Comparison of ENCODE assay signal across 1 cellular context in the genomic region with DNA sequence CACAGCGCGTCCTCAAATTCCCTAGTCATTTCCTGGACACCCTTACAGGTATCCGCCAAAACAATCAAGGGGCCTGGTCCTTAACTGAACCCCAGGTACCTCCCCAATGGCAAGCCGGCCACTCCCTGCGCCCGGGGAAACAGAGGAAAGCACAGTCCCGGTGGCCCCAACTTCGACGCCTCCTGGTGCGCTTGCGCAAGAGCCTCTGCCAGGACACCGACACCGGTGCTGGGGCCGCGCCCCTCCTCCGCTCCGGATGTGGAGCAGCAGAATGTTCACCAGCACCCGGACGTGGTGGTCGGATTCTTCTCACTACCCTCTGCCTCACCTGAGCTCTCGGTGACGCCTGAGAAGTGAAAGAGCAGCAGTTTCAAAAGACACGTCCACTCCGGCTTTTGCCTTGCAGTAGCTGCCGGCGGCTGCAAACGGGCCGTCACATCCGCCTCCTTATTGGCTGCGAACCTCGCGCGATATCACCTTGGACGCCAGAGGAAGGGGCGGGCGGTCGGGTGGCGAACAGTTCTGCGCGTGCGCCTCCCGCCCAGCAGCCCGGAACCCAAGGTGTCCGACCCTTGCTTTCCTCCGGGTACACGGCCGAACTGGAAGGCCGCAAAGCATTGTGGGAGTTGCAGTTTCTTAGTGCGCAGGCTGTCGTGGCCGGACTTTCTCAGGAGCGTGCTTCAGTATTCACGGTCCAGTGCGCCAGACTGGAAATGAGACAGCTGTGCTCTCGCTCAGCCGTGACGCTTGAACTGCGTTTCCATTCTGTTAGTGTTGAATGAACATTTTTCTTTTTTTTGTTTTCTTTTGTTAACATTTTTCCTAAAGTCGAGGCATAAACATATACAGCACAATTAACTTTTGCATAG.
A peak's percentile ranks its signal among the peaks of the same experiment; 100 is the strongest.
TF ChIP-seq lines count a peak whose summit lies in the region.

A gene with protein sequence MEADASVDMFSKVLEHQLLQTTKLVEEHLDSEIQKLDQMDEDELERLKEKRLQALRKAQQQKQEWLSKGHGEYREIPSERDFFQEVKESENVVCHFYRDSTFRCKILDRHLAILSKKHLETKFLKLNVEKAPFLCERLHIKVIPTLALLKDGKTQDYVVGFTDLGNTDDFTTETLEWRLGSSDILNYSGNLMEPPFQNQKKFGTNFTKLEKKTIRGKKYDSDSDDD (minus strand): TSS at position 423 of the 869 bp plus-strand sequence. CDS start 3,123 bp downstream, outside the sequence.

TF ChIP-seq in HepG2, 621 proteins besides CTCF, POLR2A, EP300 and RAD21 (continued from another document and continues in another):
- TF ChIP-seq, protein P1, sequence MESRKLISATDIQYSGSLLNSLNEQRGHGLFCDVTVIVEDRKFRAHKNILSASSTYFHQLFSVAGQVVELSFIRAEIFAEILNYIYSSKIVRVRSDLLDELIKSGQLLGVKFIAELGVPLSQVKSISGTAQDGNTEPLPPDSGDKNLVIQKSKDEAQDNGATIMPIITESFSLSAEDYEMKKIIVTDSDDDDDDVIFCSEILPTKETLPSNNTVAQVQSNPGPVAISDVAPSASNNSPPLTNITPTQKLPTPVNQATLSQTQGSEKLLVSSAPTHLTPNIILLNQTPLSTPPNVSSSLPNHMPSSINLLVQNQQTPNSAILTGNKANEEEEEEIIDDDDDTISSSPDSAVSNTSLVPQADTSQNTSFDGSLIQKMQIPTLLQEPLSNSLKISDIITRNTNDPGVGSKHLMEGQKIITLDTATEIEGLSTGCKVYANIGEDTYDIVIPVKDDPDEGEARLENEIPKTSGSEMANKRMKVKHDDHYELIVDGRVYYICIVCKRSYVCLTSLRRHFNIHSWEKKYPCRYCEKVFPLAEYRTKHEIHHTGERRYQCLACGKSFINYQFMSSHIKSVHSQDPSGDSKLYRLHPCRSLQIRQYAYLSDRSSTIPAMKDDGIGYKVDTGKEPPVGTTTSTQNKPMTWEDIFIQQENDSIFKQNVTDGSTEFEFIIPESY (CRISPR knock-in tag; IDR thresholded peaks at IDR 0.05) = peak; percentile 71
- TF ChIP-seq IKZF1 (IDR thresholded peaks at IDR 0.05) (no peak), ZNF296 (CRISPR knock-in tag; conservative IDR thresholded peaks at IDR 0.05) (no peak; the same call in 1 of the 2 replicates), POGZ (CRISPR knock-in tag; IDR thresholded peaks at IDR 0.05) (peak; percentile 96), PHB2 (IDR thresholded peaks at IDR 0.05; ENCODE audit: partially characterized antibody) (no peak), MIXL1 (CRISPR knock-in tag; IDR thresholded peaks at IDR 0.05) (no peak), ZNF468 (CRISPR knock-in tag; IDR thresholded peaks at IDR 0.05) (no peak), ZNF317 (CRISPR knock-in tag; IDR thresholded peaks at IDR 0.05) (peak; percentile 72), ISL2 (CRISPR knock-in tag; IDR thresholded peaks at IDR 0.05) (no peak; the same call in 1 of the 2 replicates), ZNF660 (CRISPR knock-in tag; IDR thresholded peaks at IDR 0.05; ENCODE audit: borderline replicate concordance, low read depth) (no peak), ZNF766 (CRISPR knock-in tag; IDR thresholded peaks at IDR 0.05; ENCODE audit: borderline replicate concordance) (no peak), ASH2L (IDR thresholded peaks at IDR 0.05; ENCODE audit: insufficient read length, low read depth, low read length) (peak; percentile 99), NCOR1 (IDR thresholded peaks at IDR 0.05; ENCODE audit: borderline replicate concordance, low read length) (peak; percentile 57; the same call in 1 of the 2 replicates), PHF20 (CRISPR knock-in tag; IDR thresholded peaks at IDR 0.05) (peak; percentile 94), ZNF335 (CRISPR knock-in tag; IDR thresholded peaks at IDR 0.05) (peak; percentile 85; the same call in 1 of the 2 replicates), MXI1 (IDR thresholded peaks at IDR 0.05; ENCODE audit: borderline replicate concordance, low read depth, low read length) (peak; percentile 92; the same call in 2 of the 3 replicates), ZNF816 (CRISPR knock-in tag; IDR thresholded peaks at IDR 0.05; ENCODE audit: borderline replicate concordance) (0 out of 2 replicates have a peak, but pooled peaks have one; percentile 84), ZNF124 (CRISPR knock-in tag; IDR thresholded peaks at IDR 0.05) (peak; percentile 41; the same call in 1 of the 2 replicates), ZFP1 (CRISPR knock-in tag; IDR thresholded peaks at IDR 0.05) (no peak; the same call in 1 of the 2 replicates), NFYC (CRISPR knock-in tag; IDR thresholded peaks at IDR 0.05) (peak; percentile 83), TCF7 (IDR thresholded peaks at IDR 0.05; ENCODE audit: low read depth) (no peak), ZNF615 (CRISPR knock-in tag; IDR thresholded peaks at IDR 0.05; ENCODE audit: borderline replicate concordance) (no peak), FOSL2 (CRISPR knock-in tag; IDR thresholded peaks at IDR 0.05) (peak; percentile 63), BHLHE40 (IDR thresholded peaks at IDR 0.05; ENCODE audit: low read length) (peak; percentile 71), ZMYM4 (CRISPR knock-in tag; IDR thresholded peaks at IDR 0.05) (peak; percentile 97), ZNF12 (CRISPR knock-in tag; IDR thresholded peaks at IDR 0.05) (no peak; the same call in none of the 2 replicates), LCORL (IDR thresholded peaks at IDR 0.05) (0 out of 2 replicates have a peak, but pooled peaks have one; percentile 9), LCORL (CRISPR knock-in tag; IDR thresholded peaks at IDR 0.05) (peak; percentile 30; the same call in 1 of the 2 replicates), ZNF788 (CRISPR knock-in tag; IDR thresholded peaks at IDR 0.05; ENCODE audit: borderline replicate concordance) (peak; percentile 90; the same call in 1 of the 2 replicates), ZNF460 (CRISPR knock-in tag; IDR thresholded peaks at IDR 0.05; ENCODE audit: borderline replicate concordance) (no peak; the same call in 1 of the 2 replicates), ZNF713 (CRISPR knock-in tag; IDR thresholded peaks at IDR 0.05) (peak; percentile 84; the same call in 1 of the 2 replicates), CREB1 (IDR thresholded peaks at IDR 0.05) (peak; percentile 75; the same call in 1 of the 2 replicates), CREB1 (CRISPR knock-in tag; IDR thresholded peaks at IDR 0.05) (peak; percentile 86), THAP11 (CRISPR knock-in tag; IDR thresholded peaks at IDR 0.05) (peak; percentile 99), ZNF24 (IDR thresholded peaks at IDR 0.05) (no peak), CEBPB (IDR thresholded peaks at IDR 0.05; ENCODE audit: borderline replicate concordance, low read depth, low read length) (peak; percentile 98), ZMAT3 (CRISPR knock-in tag; conservative IDR thresholded peaks at IDR 0.05) (peak; percentile 61; the same call in 1 of the 2 replicates), PHF5A (CRISPR knock-in tag; IDR thresholded peaks at IDR 0.05; ENCODE audit: low read depth, unreplicated experiment) (peak; percentile 96), NRL (CRISPR knock-in tag; IDR thresholded peaks at IDR 0.05; ENCODE audit: borderline replicate concordance) (peak; percentile 99), JUND (CRISPR knock-in tag; IDR thresholded peaks at IDR 0.05) (no peak; the same call in 1 of the 2 replicates), ZNF30 (CRISPR knock-in tag; IDR thresholded peaks at IDR 0.05) (0 out of 2 replicates have a peak, but pooled peaks have one; percentile 23)
- TF ChIP-seq, protein P2, sequence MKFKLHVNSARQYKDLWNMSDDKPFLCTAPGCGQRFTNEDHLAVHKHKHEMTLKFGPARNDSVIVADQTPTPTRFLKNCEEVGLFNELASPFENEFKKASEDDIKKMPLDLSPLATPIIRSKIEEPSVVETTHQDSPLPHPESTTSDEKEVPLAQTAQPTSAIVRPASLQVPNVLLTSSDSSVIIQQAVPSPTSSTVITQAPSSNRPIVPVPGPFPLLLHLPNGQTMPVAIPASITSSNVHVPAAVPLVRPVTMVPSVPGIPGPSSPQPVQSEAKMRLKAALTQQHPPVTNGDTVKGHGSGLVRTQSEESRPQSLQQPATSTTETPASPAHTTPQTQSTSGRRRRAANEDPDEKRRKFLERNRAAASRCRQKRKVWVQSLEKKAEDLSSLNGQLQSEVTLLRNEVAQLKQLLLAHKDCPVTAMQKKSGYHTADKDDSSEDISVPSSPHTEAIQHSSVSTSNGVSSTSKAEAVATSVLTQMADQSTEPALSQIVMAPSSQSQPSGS (CRISPR knock-in tag; IDR thresholded peaks at IDR 0.05) = peak; percentile 93; the same call in 1 of the 2 replicates
- TF ChIP-seq, protein P3, sequence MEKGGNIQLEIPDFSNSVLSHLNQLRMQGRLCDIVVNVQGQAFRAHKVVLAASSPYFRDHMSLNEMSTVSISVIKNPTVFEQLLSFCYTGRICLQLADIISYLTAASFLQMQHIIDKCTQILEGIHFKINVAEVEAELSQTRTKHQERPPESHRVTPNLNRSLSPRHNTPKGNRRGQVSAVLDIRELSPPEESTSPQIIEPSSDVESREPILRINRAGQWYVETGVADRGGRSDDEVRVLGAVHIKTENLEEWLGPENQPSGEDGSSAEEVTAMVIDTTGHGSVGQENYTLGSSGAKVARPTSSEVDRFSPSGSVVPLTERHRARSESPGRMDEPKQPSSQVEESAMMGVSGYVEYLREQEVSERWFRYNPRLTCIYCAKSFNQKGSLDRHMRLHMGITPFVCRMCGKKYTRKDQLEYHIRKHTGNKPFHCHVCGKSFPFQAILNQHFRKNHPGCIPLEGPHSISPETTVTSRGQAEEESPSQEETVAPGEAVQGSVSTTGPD (CRISPR knock-in tag; IDR thresholded peaks at IDR 0.05) = peak; percentile 74
- TF ChIP-seq, protein P4, sequence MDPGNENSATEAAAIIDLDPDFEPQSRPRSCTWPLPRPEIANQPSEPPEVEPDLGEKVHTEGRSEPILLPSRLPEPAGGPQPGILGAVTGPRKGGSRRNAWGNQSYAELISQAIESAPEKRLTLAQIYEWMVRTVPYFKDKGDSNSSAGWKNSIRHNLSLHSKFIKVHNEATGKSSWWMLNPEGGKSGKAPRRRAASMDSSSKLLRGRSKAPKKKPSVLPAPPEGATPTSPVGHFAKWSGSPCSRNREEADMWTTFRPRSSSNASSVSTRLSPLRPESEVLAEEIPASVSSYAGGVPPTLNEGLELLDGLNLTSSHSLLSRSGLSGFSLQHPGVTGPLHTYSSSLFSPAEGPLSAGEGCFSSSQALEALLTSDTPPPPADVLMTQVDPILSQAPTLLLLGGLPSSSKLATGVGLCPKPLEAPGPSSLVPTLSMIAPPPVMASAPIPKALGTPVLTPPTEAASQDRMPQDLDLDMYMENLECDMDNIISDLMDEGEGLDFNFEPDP (CRISPR knock-in tag; conservative IDR thresholded peaks at IDR 0.05) = no peak
- TF ChIP-seq, protein P5, sequence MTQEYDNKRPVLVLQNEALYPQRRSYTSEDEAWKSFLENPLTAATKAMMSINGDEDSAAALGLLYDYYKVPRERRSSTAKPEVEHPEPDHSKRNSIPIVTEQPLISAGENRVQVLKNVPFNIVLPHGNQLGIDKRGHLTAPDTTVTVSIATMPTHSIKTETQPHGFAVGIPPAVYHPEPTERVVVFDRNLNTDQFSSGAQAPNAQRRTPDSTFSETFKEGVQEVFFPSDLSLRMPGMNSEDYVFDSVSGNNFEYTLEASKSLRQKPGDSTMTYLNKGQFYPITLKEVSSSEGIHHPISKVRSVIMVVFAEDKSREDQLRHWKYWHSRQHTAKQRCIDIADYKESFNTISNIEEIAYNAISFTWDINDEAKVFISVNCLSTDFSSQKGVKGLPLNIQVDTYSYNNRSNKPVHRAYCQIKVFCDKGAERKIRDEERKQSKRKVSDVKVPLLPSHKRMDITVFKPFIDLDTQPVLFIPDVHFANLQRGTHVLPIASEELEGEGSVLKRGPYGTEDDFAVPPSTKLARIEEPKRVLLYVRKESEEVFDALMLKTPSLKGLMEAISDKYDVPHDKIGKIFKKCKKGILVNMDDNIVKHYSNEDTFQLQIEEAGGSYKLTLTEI (CRISPR knock-in tag; conservative IDR thresholded peaks at IDR 0.05) = no peak
- TF ChIP-seq, protein P6, sequence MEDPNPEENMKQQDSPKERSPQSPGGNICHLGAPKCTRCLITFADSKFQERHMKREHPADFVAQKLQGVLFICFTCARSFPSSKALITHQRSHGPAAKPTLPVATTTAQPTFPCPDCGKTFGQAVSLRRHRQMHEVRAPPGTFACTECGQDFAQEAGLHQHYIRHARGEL (CRISPR knock-in tag; IDR thresholded peaks at IDR 0.05) = peak; percentile 86; the same call in 1 of the 2 replicates
- TF ChIP-seq, protein P7, sequence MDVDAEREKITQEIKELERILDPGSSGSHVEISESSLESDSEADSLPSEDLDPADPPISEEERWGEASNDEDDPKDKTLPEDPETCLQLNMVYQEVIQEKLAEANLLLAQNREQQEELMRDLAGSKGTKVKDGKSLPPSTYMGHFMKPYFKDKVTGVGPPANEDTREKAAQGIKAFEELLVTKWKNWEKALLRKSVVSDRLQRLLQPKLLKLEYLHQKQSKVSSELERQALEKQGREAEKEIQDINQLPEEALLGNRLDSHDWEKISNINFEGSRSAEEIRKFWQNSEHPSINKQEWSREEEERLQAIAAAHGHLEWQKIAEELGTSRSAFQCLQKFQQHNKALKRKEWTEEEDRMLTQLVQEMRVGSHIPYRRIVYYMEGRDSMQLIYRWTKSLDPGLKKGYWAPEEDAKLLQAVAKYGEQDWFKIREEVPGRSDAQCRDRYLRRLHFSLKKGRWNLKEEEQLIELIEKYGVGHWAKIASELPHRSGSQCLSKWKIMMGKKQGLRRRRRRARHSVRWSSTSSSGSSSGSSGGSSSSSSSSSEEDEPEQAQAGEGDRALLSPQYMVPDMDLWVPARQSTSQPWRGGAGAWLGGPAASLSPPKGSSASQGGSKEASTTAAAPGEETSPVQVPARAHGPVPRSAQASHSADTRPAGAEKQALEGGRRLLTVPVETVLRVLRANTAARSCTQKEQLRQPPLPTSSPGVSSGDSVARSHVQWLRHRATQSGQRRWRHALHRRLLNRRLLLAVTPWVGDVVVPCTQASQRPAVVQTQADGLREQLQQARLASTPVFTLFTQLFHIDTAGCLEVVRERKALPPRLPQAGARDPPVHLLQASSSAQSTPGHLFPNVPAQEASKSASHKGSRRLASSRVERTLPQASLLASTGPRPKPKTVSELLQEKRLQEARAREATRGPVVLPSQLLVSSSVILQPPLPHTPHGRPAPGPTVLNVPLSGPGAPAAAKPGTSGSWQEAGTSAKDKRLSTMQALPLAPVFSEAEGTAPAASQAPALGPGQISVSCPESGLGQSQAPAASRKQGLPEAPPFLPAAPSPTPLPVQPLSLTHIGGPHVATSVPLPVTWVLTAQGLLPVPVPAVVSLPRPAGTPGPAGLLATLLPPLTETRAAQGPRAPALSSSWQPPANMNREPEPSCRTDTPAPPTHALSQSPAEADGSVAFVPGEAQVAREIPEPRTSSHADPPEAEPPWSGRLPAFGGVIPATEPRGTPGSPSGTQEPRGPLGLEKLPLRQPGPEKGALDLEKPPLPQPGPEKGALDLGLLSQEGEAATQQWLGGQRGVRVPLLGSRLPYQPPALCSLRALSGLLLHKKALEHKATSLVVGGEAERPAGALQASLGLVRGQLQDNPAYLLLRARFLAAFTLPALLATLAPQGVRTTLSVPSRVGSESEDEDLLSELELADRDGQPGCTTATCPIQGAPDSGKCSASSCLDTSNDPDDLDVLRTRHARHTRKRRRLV (CRISPR knock-in tag; IDR thresholded peaks at IDR 0.05) = peak; percentile 42; the same call in 1 of the 2 replicates
